Comparison of ENCODE assay signal across 19 cellular contexts in genomic region chr2:4964579-4964978, GRCh38.
DNase-seq lines count a peak whose midpoint lies in the region; ATAC-seq, FAIRE-seq and TF ChIP-seq lines count a peak whose summit lies in the region.
"Had no signal": no experiment of that assay in that cellular context is flagged by ENCODE, and none has a peak within 500 bp of the region (broad histone marks: within the 10 kb centered on the region; RNA-seq: fewer than 3 reads in every experiment).

No MANE protein-coding gene starts in this region.

- intact Hi-C loops in HepG2 (cut with micrococcal nuclease; ENCODE audit: unreplicated experiment): no loop called here

- peaks cover 7% of the 10 kb centered on the region for H3K9me3 ChIP-seq in HepG2 (ENCODE audit: low read length)

- peak; percentile 55 for DNase-seq in NCI-H187 treated with DMSO at 0.1 percent for 48 hours (lab: John Stamatoyannopoulos, UW)
- peak; percentile 14 for DNase-seq in NCI-H2227 treated with DMSO at 0.1 percent for 48 hours (lab: John Stamatoyannopoulos, UW)
- peak; percentile 49 for DNase-seq in glutamatergic neuron
- DNase-seq in retina: peak; percentile 68
- DNase-seq in NCI-H526 (lab: John Stamatoyannopoulos, UW): no peak
- no peak for DNase-seq in GF-D8 (lab: John Stamatoyannopoulos, UW)
- no peak for DNase-seq in HepG2 (ENCODE audit: low spot score)
- DNase-seq: Calu3, DMS79 treated with DMSO at 0.1 percent for 48 hours, Karpas-422, NCI-H1092, NCI-H1417 treated with DMSO at 0.1 percent for 48 hours, NCI-H2029 treated with DMSO at 0.1 percent for 48 hours, RPMI8226, SHP77, T-helper 1 cell had no signal

- no peak for FAIRE-seq in HepG2 (lab: Jason Lieb, UNC)
- FAIRE-seq: H54 had no signal

- no peak for TF ChIP-seq POLR2A in HepG2 (IDR thresholded peaks at IDR 0.05; ENCODE audit: insufficient read depth in 1 of 2, low read depth in 2 of 2, low read length in 2 of 2)

- no peaks in the 10 kb centered on the region for H3K4me1 ChIP-seq in HepG2 (ENCODE audit: insufficient read depth, low read length)

- CTCF ChIA-PET in HepG2 (lab: Yijun Ruan, JAX; ENCODE audit: low intra/inter-chr PET ratio, low total read pairs): no interaction called here

- in situ Hi-C loops in HepG2 (cut with HindIII; ENCODE audit: extremely low pct_ligation_motif_present, low pct_unique_long_range_greater_than_20kb): no loop called here

- TF ChIP-seq EP300 in HepG2 (IDR thresholded peaks at IDR 0.05; ENCODE audit: low read depth in 2 of 2, low read length in 2 of 2) (no peak), HepG2 (CRISPR knock-in tag; IDR thresholded peaks at IDR 0.05; ENCODE audit: borderline replicate concordance) (no peak)

- H2AFZ ChIP-seq in HepG2 (ENCODE audit: low read length): no peak overlapping the region

- H3K9ac ChIP-seq in HepG2 (ENCODE audit: insufficient read depth, low read depth, low read length): no peak overlapping the region

- no peak overlapping the region for H3K4me3 ChIP-seq in HepG2 (replicated peaks in 1 of 3; ENCODE audit: insufficient read depth in 1 of 3, low read depth in 2 of 3, low read length in 3 of 3)

- H3K36me3 Mint-ChIP-seq in glutamatergic neuron (ENCODE audit: unreplicated experiment): no peaks in the 10 kb centered on the region

- no peak overlapping the region for H3K4me2 ChIP-seq in HepG2 (ENCODE audit: low read depth, low read length)

- H3K27me3 ChIP-seq in HepG2 (ENCODE audit: control insufficient read depth in 1 of 2, insufficient read depth in 2 of 2, low read length in 2 of 2): no peaks in the 10 kb centered on the region

- peaks cover 2% of the 10 kb centered on the region for H3K27me3 Mint-ChIP-seq in glutamatergic neuron (ENCODE audit: unreplicated experiment)
- H3K27me3 Mint-ChIP-seq: B cell had no signal

- POLR2A ChIA-PET in HepG2 (lab: Yijun Ruan, JAX): no interaction called here

- TF ChIP-seq RAD21 in HepG2 (CRISPR knock-in tag; IDR thresholded peaks at IDR 0.05): no peak

- H3K4me3 Mint-ChIP-seq in glutamatergic neuron (ENCODE audit: unreplicated experiment): peak overlapping the region; percentile 74
- H3K4me3 Mint-ChIP-seq: B cell had no signal

- TF ChIP-seq CTCF in glutamatergic neuron (IDR thresholded peaks at IDR 0.05; ENCODE audit: partially characterized antibody, unreplicated experiment) (no peak), HepG2 (CRISPR knock-in tag; IDR thresholded peaks at IDR 0.05) (no peak)

- 9% methylated on average over 16 of the region's 16 CpGs for WGBS in HepG2 (ENCODE audit: low lambda C conversion rate)

- peaks cover 2% of the 10 kb centered on the region for H3K9me3 Mint-ChIP-seq in glutamatergic neuron (ENCODE audit: unreplicated experiment)

- H3K27ac Mint-ChIP-seq in glutamatergic neuron (ENCODE audit: unreplicated experiment): peak overlapping the region; percentile 94
- H3K27ac Mint-ChIP-seq: B cell had no signal

- no TSS peak for BruUV-seq in HepG2 (replicated peaks; lab: Mats Ljungman, UMichigan)

- no peak overlapping the region for H3K27ac ChIP-seq in HepG2 (ENCODE audit: extremely low read length, insufficient read depth, low read length)
- H3K27ac ChIP-seq: C4-2B had no signal

- no peaks in the 10 kb centered on the region for H3K79me2 ChIP-seq in HepG2 (ENCODE audit: insufficient read depth, low read length)

- no peak for ATAC-seq in HepG2

- H3K36me3 ChIP-seq in HepG2 (replicated peaks in 1 of 2; ENCODE audit: control insufficient read depth in 1 of 2, insufficient read depth in 2 of 2, low read length in 2 of 2): no peaks in the 10 kb centered on the region

- H3K4me1 Mint-ChIP-seq in glutamatergic neuron (ENCODE audit: low read depth, unreplicated experiment): peaks cover 24% of the 10 kb centered on the region
- H3K4me1 Mint-ChIP-seq: B cell had no signal

- H4K20me1 ChIP-seq in HepG2 (ENCODE audit: insufficient read depth, low read length): no peaks in the 10 kb centered on the region

TF ChIP-seq in HepG2, 621 proteins besides CTCF, POLR2A, EP300 and RAD21:
- TF ChIP-seq SCMH1 (CRISPR knock-in tag; IDR thresholded peaks at IDR 0.05; ENCODE audit: borderline replicate concordance) (no peak), ZNF282 (IDR thresholded peaks at IDR 0.05; ENCODE audit: partially characterized antibody) (no peak)
TF ChIP-seq in HepG2: peak in this region for 0.

Comparison
In these comparisons a context has a peak if more than half of its experiments do, and no peak if none do; other contexts are left out.
1. DNase-seq: peak in NCI-H187 treated with DMSO at 0.1 percent for 48 hours (single experiment), NCI-H2227 treated with DMSO at 0.1 percent for 48 hours (single experiment), glutamatergic neuron (single experiment) and retina (single experiment); none in NCI-H526 (0 of 2), GF-D8 (single experiment) and HepG2 (single experiment).